Comparison of ENCODE assay signal across 18 cellular contexts in the genomic region with DNA sequence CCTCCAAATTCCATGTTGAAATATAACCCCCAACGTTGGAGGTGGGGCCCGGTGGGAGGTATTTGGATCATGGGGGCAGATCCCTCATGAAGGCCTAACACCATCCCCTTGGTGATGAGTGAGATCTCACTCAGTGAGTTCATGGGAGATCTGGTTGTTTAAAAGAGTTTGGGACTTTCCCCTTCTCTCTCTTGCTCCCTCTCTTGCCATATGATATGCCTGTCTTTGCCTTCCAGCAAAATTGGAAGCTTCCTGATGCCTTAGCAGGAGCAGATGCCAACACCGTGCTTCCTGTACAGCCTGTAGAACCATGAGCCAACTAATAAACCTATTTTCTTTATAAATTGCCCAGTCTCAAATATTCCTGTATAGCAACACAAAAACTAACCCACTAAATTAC. TPM values are rescaled to one million over a fixed set of nuclear protein-coding genes. Genes with fewer than 3 reads are reported as not detected.
DNase-seq lines count a peak whose midpoint lies in the region; ATAC-seq, FAIRE-seq and TF ChIP-seq lines count a peak whose summit lies in the region.
"Had no signal": no experiment of that assay in that cellular context is flagged by ENCODE, and none has a peak within 500 bp of the region (broad histone marks: within the 10 kb centered on the region; RNA-seq: fewer than 3 reads in every experiment).

No MANE protein-coding gene starts in this region.

- POLR2A ChIA-PET in PC-3 (lab: Charles Lee; ENCODE audit: unreplicated experiment), result interaction anchor here (0.5 kb wide), 1 partner anchor 17 kb away, joined by 5 read pairs; no protein-coding TSS in a partner anchor
- POLR2A ChIA-PET in naive thymus-derived CD4-positive, alpha-beta T cell (lab: Charles Lee), result interaction anchor here (0.9 kb wide), 1 partner anchor 12 kb away, joined by 3 read pairs; no protein-coding TSS in a partner anchor

- peaks cover 45% of the 10 kb centered on the region for H3K4me1 ChIP-seq in PC-3 (ENCODE audit: insufficient read depth, low read length)
- H3K4me1 ChIP-seq in naive thymus-derived CD4-positive, alpha-beta T cell (ENCODE audit: control insufficient read depth in 2 of 2, insufficient read depth in 2 of 2, low read length in 2 of 2), result peaks cover 9 to 50% of the 10 kb centered on the region in 2 donors
- H3K4me1 ChIP-seq: HAP-1 had no signal

- H3K4me1 Mint-ChIP-seq in activated naive CD4-positive, alpha-beta T cell treated with anti-CD3 and anti-CD28 coated beads, Interleukin-2, amount 50 U/mL, for 24 hours, result peaks cover 74% of the 10 kb centered on the region
- peaks cover 22 to 93% (median 77%) of the 10 kb centered on the region in 7 donors for H3K4me1 Mint-ChIP-seq in naive thymus-derived CD4-positive, alpha-beta T cell

- peaks cover 23% of the 10 kb centered on the region for H3K79me2 ChIP-seq in PC-3 (ENCODE audit: low read length)

- H3K9ac ChIP-seq in PC-3 (ENCODE audit: low read length), result no peak overlapping the region

- DNase-seq in activated naive CD4-positive, alpha-beta T cell (lab: John Stamatoyannopoulos, UW), result no peak
- DNase-seq in PC-3, result peak; percentile 35
- peak; percentile 46 for DNase-seq in bronchial epithelial cell (ENCODE audit: low read depth)
- no peak for DNase-seq in naive thymus-derived CD4-positive, alpha-beta T cell
- no peak for DNase-seq in stimulated activated CD4-positive, alpha-beta T cell treated with anti-CD3 and anti-CD28 coated beads, Interleukin-1b, Interleukin-23, amount 100 ng/mL, for 48 hours
- DNase-seq in A172 (ENCODE audit: low spot score), result no peak
- DNase-seq in DMS53 (lab: John Stamatoyannopoulos, UW), result no peak
- DNase-seq: C1 segment of cervical spinal cord; Caco-2; CD8-positive, alpha-beta memory T cell; GF-D8; IMR-90 had no signal

- BruUV-seq in PC-3 (replicated peaks; lab: Mats Ljungman, UMichigan), result no TSS peak

- H3K4me2 ChIP-seq in PC-3 (ENCODE audit: low read length), result no peak overlapping the region

- H3K9me2 ChIP-seq in PC-3 (replicated peaks; ENCODE audit: low read length), result no peaks in the 10 kb centered on the region

- H3K27ac Mint-ChIP-seq in activated naive CD4-positive, alpha-beta T cell treated with anti-CD3 and anti-CD28 coated beads, Interleukin-2, amount 50 U/mL, for 24 hours, result peak overlapping the region; percentile 38
- H3K27ac Mint-ChIP-seq in naive thymus-derived CD4-positive, alpha-beta T cell, result peak overlapping the region in 7 of 9 donors; percentile 17 to 89 (median 68)
- H3K27ac Mint-ChIP-seq: B cell had no signal

- H3K27ac ChIP-seq in PC-3 (ENCODE audit: low read length), result no peak overlapping the region
- no peak overlapping the region for H3K27ac ChIP-seq in naive thymus-derived CD4-positive, alpha-beta T cell (ENCODE audit: low read depth, low read length)

- CTCF ChIA-PET in PC-3 (lab: Charles Lee), result no interaction called here
- CTCF ChIA-PET in naive thymus-derived CD4-positive, alpha-beta T cell (lab: Charles Lee), result no interaction called here

- H3K4me3 ChIP-seq in PC-3 (ENCODE audit: low read length), result no peak overlapping the region
- no peak overlapping the region for H3K4me3 ChIP-seq in bronchial epithelial cell (ENCODE audit: low read depth, low read length)
- H3K4me3 ChIP-seq in naive thymus-derived CD4-positive, alpha-beta T cell (ENCODE audit: low read length), result no peak overlapping the region
- H3K4me3 ChIP-seq: HAP-1 had no signal

- intact Hi-C loops in PC-3 (cut with micrococcal nuclease), result no loop called here
- intact Hi-C loops in naive thymus-derived CD4-positive, alpha-beta T cell (cut with micrococcal nuclease), result no loop called here

- no peaks in the 10 kb centered on the region for H3K27me3 Mint-ChIP-seq in activated naive CD4-positive, alpha-beta T cell treated with anti-CD3 and anti-CD28 coated beads, Interleukin-2, amount 50 U/mL, for 24 hours
- no peaks in the 10 kb centered on the region for H3K27me3 Mint-ChIP-seq in naive thymus-derived CD4-positive, alpha-beta T cell

- H4K20me1 ChIP-seq in PC-3 (ENCODE audit: low read length), result no peaks in the 10 kb centered on the region

- peaks cover 1% of the 10 kb centered on the region for H3K36me3 Mint-ChIP-seq in activated naive CD4-positive, alpha-beta T cell treated with anti-CD3 and anti-CD28 coated beads, Interleukin-2, amount 50 U/mL, for 24 hours
- H3K36me3 Mint-ChIP-seq in naive thymus-derived CD4-positive, alpha-beta T cell, result peaks cover 4 to 59% (median 22%) of the 10 kb centered on the region in 5 donors

- TF ChIP-seq CTCF in PC-3 (conservative IDR thresholded peaks at IDR 0.05; ENCODE audit: low read depth, low read length) (no peak), bronchial epithelial cell (IDR thresholded peaks at IDR 0.05; ENCODE audit: insufficient read depth, low read length, severe bottlenecking) (no peak)

- peak; percentile 7; the same call in 1 of the 2 replicates for ATAC-seq in PC-3
- ATAC-seq in naive thymus-derived CD4-positive, alpha-beta T cell, result no peak

- no peaks in the 10 kb centered on the region for H3K9me3 Mint-ChIP-seq in activated naive CD4-positive, alpha-beta T cell treated with anti-CD3 and anti-CD28 coated beads, Interleukin-2, amount 50 U/mL, for 24 hours
- H3K9me3 Mint-ChIP-seq in naive thymus-derived CD4-positive, alpha-beta T cell, result peaks cover 0 to 17% (median 0%) of the 10 kb centered on the region in 11 donors

- H3F3A ChIP-seq in PC-3 (ENCODE audit: low read length, unreplicated experiment), result no peaks in the 10 kb centered on the region

- no peak overlapping the region for H2AFZ ChIP-seq in PC-3 (ENCODE audit: low read length)

- H3K36me3 ChIP-seq in PC-3 (ENCODE audit: low read depth, low read length) (no peaks in the 10 kb centered on the region), bronchial epithelial cell (ENCODE audit: control insufficient read depth, insufficient read depth, low read length) (no peaks in the 10 kb centered on the region)
- H3K36me3 ChIP-seq in naive thymus-derived CD4-positive, alpha-beta T cell (ENCODE audit: control insufficient read depth in 2 of 3, insufficient read depth in 3 of 3, low read length in 3 of 3), result no peaks in the 10 kb centered on the region
- H3K36me3 ChIP-seq: HAP-1 had no signal

- no peak for FAIRE-seq in bronchial epithelial cell (lab: Jason Lieb, UNC)
- FAIRE-seq: A204.1, GM19239, H1 had no signal

- H3K27me3 ChIP-seq in PC-3 (ENCODE audit: low read length) (no peaks in the 10 kb centered on the region), bronchial epithelial cell (ENCODE audit: control insufficient read depth, insufficient read depth, low read length) (no peaks in the 10 kb centered on the region)
- H3K27me3 ChIP-seq in naive thymus-derived CD4-positive, alpha-beta T cell (ENCODE audit: control insufficient read depth in 2 of 2, insufficient read depth in 2 of 2, low read length in 2 of 2), result no peaks in the 10 kb centered on the region

- no peaks in the 10 kb centered on the region for H3K9me3 ChIP-seq in PC-3 (ENCODE audit: low read length)
- no peaks in the 10 kb centered on the region for H3K9me3 ChIP-seq in naive thymus-derived CD4-positive, alpha-beta T cell (ENCODE audit: control insufficient read depth in 2 of 3, low read length in 3 of 3)
- H3K9me3 ChIP-seq: Caco-2, HAP-1 had no signal

- H3K4me3 Mint-ChIP-seq in activated naive CD4-positive, alpha-beta T cell treated with anti-CD3 and anti-CD28 coated beads, Interleukin-2, amount 50 U/mL, for 24 hours, result no peak overlapping the region
- peak overlapping the region in 6 of 10 donors; percentile 8 to 58 (median 40) for H3K4me3 Mint-ChIP-seq in naive thymus-derived CD4-positive, alpha-beta T cell
- H3K4me3 Mint-ChIP-seq: B cell had no signal

RNA-seq across cellular contexts. Expression of a gene that starts 55.7 kb away (rescaled TPM):
- total RNA-seq in PC-3 (2014; rRNA removed) (166 and 202 TPM in 2 replicates), bronchial epithelial cell (0.64 and 0.79 TPM in 2 replicates)
- 10 to 100 TPM in 1 of 5 experiments, 1 to 10 TPM in 2, under 1 TPM in 2; 0.50 to 90.7 (median 1.1) TPM for total RNA-seq in naive thymus-derived CD4-positive, alpha-beta T cell
- polyA plus RNA-seq in naive thymus-derived CD4-positive, alpha-beta T cell, result 1 to 10 TPM in 1 of 2 donors, under 1 TPM in 1; 0.15 to 1.5 TPM
- total RNA-seq in A172 (2014; rRNA removed; shearing (Covaris generic)), result 230 and 248 TPM in 2 replicates

Comparison
In these comparisons a context has a peak if more than half of its experiments do, and no peak if none do; other contexts are left out.
1. DNase-seq: peak in PC-3 (single experiment) and bronchial epithelial cell (single experiment); none in activated naive CD4-positive, alpha-beta T cell (0 of 4), naive thymus-derived CD4-positive, alpha-beta T cell (0 of 9), stimulated activated CD4-positive, alpha-beta T cell treated with anti-CD3 and anti-CD28 coated beads, Interleukin-1b, Interleukin-23, amount 100 ng/mL, for 48 hours (single experiment), A172 (single experiment) and DMS53 (single experiment).